1 cellular context compared by ENCODE assay signal in the genomic region with DNA sequence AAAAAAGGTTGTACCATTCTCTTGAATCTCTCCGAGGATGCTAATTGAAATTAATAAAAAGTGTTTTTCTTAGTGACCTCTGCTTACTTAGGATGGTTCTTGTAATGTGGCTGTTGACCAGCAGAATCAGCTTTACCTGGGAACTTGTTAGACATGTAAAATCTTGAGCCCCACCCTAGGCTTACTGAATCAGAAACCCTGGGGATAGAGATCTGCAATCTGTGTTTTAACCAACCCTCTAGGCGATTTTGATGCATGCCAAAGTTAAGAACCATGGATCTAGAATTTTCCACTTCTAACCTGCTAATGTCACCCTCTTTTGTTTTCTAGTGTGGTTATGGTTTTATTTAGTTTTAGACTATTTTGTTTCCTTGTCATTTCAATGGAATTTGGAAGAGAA.
TF ChIP-seq lines count a peak whose summit lies in the region.

No MANE protein-coding gene starts in this region.

TF ChIP-seq in GM12878, 131 proteins besides CTCF, POLR2A, EP300 and RAD21:
- no peak for TF ChIP-seq ZNF622 (IDR thresholded peaks at IDR 0.05)
- no peak for TF ChIP-seq SIX5 (IDR thresholded peaks at IDR 0.05; ENCODE audit: low read depth, low read length, severe bottlenecking)
- TF ChIP-seq SMAD5 (IDR thresholded peaks at IDR 0.05; ENCODE audit: low read depth): no peak
TF ChIP-seq in GM12878: peak in this region for 0.
